Comparison of ENCODE assay signal across 1 cellular context in the genomic region with DNA sequence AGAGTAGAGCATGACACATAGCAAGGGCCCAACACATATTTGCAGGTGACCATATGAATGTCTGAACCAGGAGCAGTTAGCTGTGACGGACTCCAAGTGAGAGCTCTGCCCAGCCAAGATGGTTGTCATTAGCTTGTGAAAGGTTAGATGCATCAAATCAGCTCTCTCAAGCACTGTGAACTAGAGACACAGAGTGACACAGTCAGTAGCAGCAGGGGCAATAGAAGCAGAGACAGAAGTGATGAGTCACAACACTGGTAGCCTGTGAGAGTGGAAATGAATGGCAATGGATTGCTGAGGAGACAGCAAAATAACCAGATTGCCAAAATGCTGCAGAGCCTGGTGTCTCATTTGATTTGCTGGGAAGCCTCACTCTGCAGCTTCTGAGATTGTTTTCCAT.
TF ChIP-seq lines count a peak whose summit lies in the region.

No MANE protein-coding gene starts in this region.

TF ChIP-seq in GM23338, 12 proteins besides CTCF, POLR2A, EP300 and RAD21:
- TF ChIP-seq, protein P1, sequence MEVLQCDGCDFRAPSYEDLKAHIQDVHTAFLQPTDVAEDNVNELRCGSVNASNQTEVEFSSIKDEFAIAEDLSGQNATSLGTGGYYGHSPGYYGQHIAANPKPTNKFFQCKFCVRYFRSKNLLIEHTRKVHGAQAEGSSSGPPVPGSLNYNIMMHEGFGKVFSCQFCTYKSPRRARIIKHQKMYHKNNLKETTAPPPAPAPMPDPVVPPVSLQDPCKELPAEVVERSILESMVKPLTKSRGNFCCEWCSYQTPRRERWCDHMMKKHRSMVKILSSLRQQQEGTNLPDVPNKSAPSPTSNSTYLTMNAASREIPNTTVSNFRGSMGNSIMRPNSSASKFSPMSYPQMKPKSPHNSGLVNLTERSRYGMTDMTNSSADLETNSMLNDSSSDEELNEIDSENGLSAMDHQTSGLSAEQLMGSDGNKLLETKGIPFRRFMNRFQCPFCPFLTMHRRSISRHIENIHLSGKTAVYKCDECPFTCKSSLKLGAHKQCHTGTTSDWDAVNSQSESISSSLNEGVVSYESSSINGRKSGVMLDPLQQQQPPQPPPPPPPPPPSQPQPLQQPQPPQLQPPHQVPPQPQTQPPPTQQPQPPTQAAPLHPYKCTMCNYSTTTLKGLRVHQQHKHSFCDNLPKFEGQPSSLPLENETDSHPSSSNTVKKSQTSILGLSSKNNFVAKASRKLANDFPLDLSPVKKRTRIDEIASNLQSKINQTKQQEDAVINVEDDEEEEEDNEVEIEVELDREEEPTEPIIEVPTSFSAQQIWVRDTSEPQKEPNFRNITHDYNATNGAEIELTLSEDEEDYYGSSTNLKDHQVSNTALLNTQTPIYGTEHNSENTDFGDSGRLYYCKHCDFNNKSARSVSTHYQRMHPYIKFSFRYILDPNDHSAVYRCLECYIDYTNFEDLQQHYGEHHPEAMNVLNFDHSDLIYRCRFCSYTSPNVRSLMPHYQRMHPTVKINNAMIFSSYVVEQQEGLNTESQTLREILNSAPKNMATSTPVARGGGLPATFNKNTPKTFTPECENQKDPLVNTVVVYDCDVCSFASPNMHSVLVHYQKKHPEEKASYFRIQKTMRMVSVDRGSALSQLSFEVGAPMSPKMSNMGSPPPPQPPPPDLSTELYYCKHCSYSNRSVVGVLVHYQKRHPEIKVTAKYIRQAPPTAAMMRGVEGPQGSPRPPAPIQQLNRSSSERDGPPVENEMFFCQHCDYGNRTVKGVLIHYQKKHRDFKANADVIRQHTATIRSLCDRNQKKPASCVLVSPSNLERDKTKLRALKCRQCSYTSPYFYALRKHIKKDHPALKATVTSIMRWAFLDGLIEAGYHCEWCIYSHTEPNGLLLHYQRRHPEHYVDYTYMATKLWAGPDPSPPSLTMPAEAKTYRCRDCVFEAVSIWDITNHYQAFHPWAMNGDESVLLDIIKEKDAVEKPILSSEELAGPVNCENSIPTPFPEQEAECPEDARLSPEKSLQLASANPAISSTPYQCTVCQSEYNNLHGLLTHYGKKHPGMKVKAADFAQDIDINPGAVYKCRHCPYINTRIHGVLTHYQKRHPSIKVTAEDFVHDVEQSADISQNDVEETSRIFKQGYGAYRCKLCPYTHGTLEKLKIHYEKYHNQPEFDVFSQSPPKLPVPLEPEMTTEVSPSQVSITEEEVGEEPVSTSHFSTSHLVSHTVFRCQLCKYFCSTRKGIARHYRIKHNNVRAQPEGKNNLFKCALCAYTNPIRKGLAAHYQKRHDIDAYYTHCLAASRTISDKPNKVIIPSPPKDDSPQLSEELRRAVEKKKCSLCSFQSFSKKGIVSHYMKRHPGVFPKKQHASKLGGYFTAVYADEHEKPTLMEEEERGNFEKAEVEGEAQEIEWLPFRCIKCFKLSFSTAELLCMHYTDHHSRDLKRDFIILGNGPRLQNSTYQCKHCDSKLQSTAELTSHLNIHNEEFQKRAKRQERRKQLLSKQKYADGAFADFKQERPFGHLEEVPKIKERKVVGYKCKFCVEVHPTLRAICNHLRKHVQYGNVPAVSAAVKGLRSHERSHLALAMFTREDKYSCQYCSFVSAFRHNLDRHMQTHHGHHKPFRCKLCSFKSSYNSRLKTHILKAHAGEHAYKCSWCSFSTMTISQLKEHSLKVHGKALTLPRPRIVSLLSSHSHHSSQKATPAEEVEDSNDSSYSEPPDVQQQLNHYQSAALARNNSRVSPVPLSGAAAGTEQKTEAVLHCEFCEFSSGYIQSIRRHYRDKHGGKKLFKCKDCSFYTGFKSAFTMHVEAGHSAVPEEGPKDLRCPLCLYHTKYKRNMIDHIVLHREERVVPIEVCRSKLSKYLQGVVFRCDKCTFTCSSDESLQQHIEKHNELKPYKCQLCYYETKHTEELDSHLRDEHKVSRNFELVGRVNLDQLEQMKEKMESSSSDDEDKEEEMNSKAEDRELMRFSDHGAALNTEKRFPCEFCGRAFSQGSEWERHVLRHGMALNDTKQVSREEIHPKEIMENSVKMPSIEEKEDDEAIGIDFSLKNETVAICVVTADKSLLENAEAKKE (CRISPR knock-in tag; IDR thresholded peaks at IDR 0.05) = no peak
- TF ChIP-seq EZH2phosphoT487 (IDR thresholded peaks at IDR 0.05; ENCODE audit: unreplicated experiment) (no peak), STAT1 (IDR thresholded peaks at IDR 0.05; ENCODE audit: unreplicated experiment) (no peak), CREB1 (CRISPR knock-in tag; IDR thresholded peaks at IDR 0.05; ENCODE audit: low read depth) (no peak), ZNF331 (CRISPR knock-in tag; IDR thresholded peaks at IDR 0.05; ENCODE audit: low read depth) (no peak), JUNB (IDR thresholded peaks at IDR 0.05; ENCODE audit: unreplicated experiment) (no peak), POLR2AphosphoS5 (IDR thresholded peaks at IDR 0.05; ENCODE audit: low read depth) (no peak), EZH2 (IDR thresholded peaks at IDR 0.05; ENCODE audit: low read depth, unreplicated experiment) (no peak), NANOG (IDR thresholded peaks at IDR 0.05; ENCODE audit: borderline replicate concordance) (no peak), ZNF114 (CRISPR knock-in tag; IDR thresholded peaks at IDR 0.05) (no peak)
- TF ChIP-seq, protein P2, sequence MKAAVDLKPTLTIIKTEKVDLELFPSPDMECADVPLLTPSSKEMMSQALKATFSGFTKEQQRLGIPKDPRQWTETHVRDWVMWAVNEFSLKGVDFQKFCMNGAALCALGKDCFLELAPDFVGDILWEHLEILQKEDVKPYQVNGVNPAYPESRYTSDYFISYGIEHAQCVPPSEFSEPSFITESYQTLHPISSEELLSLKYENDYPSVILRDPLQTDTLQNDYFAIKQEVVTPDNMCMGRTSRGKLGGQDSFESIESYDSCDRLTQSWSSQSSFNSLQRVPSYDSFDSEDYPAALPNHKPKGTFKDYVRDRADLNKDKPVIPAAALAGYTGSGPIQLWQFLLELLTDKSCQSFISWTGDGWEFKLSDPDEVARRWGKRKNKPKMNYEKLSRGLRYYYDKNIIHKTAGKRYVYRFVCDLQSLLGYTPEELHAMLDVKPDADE (IDR thresholded peaks at IDR 0.05) = no peak
- TF ChIP-seq, protein P3, sequence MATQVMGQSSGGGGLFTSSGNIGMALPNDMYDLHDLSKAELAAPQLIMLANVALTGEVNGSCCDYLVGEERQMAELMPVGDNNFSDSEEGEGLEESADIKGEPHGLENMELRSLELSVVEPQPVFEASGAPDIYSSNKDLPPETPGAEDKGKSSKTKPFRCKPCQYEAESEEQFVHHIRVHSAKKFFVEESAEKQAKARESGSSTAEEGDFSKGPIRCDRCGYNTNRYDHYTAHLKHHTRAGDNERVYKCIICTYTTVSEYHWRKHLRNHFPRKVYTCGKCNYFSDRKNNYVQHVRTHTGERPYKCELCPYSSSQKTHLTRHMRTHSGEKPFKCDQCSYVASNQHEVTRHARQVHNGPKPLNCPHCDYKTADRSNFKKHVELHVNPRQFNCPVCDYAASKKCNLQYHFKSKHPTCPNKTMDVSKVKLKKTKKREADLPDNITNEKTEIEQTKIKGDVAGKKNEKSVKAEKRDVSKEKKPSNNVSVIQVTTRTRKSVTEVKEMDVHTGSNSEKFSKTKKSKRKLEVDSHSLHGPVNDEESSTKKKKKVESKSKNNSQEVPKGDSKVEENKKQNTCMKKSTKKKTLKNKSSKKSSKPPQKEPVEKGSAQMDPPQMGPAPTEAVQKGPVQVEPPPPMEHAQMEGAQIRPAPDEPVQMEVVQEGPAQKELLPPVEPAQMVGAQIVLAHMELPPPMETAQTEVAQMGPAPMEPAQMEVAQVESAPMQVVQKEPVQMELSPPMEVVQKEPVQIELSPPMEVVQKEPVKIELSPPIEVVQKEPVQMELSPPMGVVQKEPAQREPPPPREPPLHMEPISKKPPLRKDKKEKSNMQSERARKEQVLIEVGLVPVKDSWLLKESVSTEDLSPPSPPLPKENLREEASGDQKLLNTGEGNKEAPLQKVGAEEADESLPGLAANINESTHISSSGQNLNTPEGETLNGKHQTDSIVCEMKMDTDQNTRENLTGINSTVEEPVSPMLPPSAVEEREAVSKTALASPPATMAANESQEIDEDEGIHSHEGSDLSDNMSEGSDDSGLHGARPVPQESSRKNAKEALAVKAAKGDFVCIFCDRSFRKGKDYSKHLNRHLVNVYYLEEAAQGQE (IDR thresholded peaks at IDR 0.05; ENCODE audit: unreplicated experiment) = no peak
